22 cellular contexts compared by ENCODE assay signal in genomic region chr10:113612154-113612553, GRCh38. TPM values are rescaled to one million over a fixed set of nuclear protein-coding genes. Genes with fewer than 3 reads are reported as not detected.
A peak's percentile ranks its signal among the peaks of the same experiment; 100 is the strongest.
DNase-seq lines count a peak whose midpoint lies in the region; ATAC-seq and TF ChIP-seq lines count a peak whose summit lies in the region.
"Had no signal": no experiment of that assay in that cellular context is flagged by ENCODE, and none has a peak within 500 bp of the region (broad histone marks: within the 10 kb centered on the region; RNA-seq: fewer than 3 reads in every experiment).

No MANE protein-coding gene starts in this region.

- no peak overlapping the region for H3K4me3 ChIP-seq in right cardiac atrium (ENCODE audit: low read length)
- H3K4me3 ChIP-seq: GM23248 had no signal

- H3K27me3 Mint-ChIP-seq in chondrocyte (ENCODE audit: low read depth), result peaks cover 70% of the 10 kb centered on the region
- H3K27me3 Mint-ChIP-seq in activated CD8-positive, alpha-beta T cell treated with anti-CD3 and anti-CD28 coated beads, Interleukin-2, amount 10 ng/mL, durations not matched to agents 7 days and 5 days (ENCODE audit: low read depth), result peaks cover 38% of the 10 kb centered on the region

- POLR2A ChIA-PET in activated CD8-positive, alpha-beta T cell treated with anti-CD3 and anti-CD28 coated beads, Interleukin-2, amount 10 ng/mL, durations not matched to agents 7 days and 5 days (lab: Charles Lee), result no interaction called here

- no peaks in the 10 kb centered on the region for H3K9me3 ChIP-seq in right cardiac atrium (ENCODE audit: control insufficient read depth, low read length)

- ATAC-seq in right cardiac atrium (peak; percentile 43 to 58), sciatic nerve (no peak)
- no peak for ATAC-seq in activated CD8-positive, alpha-beta T cell treated with anti-CD3 and anti-CD28 coated beads, Interleukin-2, amount 10 ng/mL, durations not matched to agents 7 days and 5 days
- ATAC-seq: HCT116 had no signal

- DNase-seq in caudate nucleus (lab: John Stamatoyannopoulos, UW) (peak in 42 of 61 donors; percentile 2 to 86 (median 26)), right cardiac atrium (peak in 2 of 3 donors; percentile 62 to 72), posterior cingulate gyrus (peak in 7 of 10 donors; percentile 13 to 73 (median 28)), chondrocyte (ENCODE audit: low spot score) (no peak), sciatic nerve (ENCODE audit: low spot score) (no peak)
- no peak for DNase-seq in activated CD8-positive, alpha-beta T cell treated with anti-CD3 and anti-CD28 coated beads, Interleukin-2, amount 10 ng/mL, durations not matched to agents 7 days and 5 days
- DNase-seq in stimulated activated naive CD4-positive, alpha-beta T cell treated with Interleukin-2 at 50 U/mL for 16 hours (lab: John Stamatoyannopoulos, UW), result no peak
- DNase-seq: Calu3; DMS79; GDM1; GM23248; NCI-H146; NCI-H2107; NCI-H226; NCI-H526 treated with DMSO at 0.1 percent for 48 hours; NK-92 treated with Interleukin-12 subunit alpha and Interleukin-12 subunit beta, amount 100 ng/mL, for 24 hours; OCI-M1; RPMI8226 had no signal

- no peak overlapping the region for H3K27ac Mint-ChIP-seq in chondrocyte (ENCODE audit: unreplicated experiment)
- no peak overlapping the region for H3K27ac Mint-ChIP-seq in activated CD8-positive, alpha-beta T cell treated with anti-CD3 and anti-CD28 coated beads, Interleukin-2, amount 10 ng/mL, durations not matched to agents 7 days and 5 days
- H3K27ac Mint-ChIP-seq: CD14-positive monocyte had no signal

- no peaks in the 10 kb centered on the region for H3K36me3 Mint-ChIP-seq in chondrocyte (ENCODE audit: low read depth)
- H3K36me3 Mint-ChIP-seq in activated CD8-positive, alpha-beta T cell treated with anti-CD3 and anti-CD28 coated beads, Interleukin-2, amount 10 ng/mL, durations not matched to agents 7 days and 5 days (ENCODE audit: low read depth), result no peaks in the 10 kb centered on the region
- H3K36me3 Mint-ChIP-seq: CD14-positive monocyte had no signal

- no peaks in the 10 kb centered on the region for H3K9me3 Mint-ChIP-seq in chondrocyte (ENCODE audit: low read depth)
- no peaks in the 10 kb centered on the region for H3K9me3 Mint-ChIP-seq in activated CD8-positive, alpha-beta T cell treated with anti-CD3 and anti-CD28 coated beads, Interleukin-2, amount 10 ng/mL, durations not matched to agents 7 days and 5 days (ENCODE audit: insufficient read depth)
- H3K9me3 Mint-ChIP-seq: CD14-positive monocyte had no signal

- WGBS in right cardiac atrium, result 58% methylated on average over 3 of the region's 3 CpGs

- peaks cover 6% of the 10 kb centered on the region for H3K4me1 Mint-ChIP-seq in chondrocyte (ENCODE audit: low read depth)
- no peaks in the 10 kb centered on the region for H3K4me1 Mint-ChIP-seq in activated CD8-positive, alpha-beta T cell treated with anti-CD3 and anti-CD28 coated beads, Interleukin-2, amount 10 ng/mL, durations not matched to agents 7 days and 5 days (ENCODE audit: low read depth)
- H3K4me1 Mint-ChIP-seq: CD14-positive monocyte had no signal

- no peak for TF ChIP-seq CTCF in C4-2B (conservative IDR thresholded peaks at IDR 0.05)
- TF ChIP-seq CTCF in chondrocyte (IDR thresholded peaks at IDR 0.05), result no peak

- CTCF ChIA-PET in activated CD8-positive, alpha-beta T cell treated with anti-CD3 and anti-CD28 coated beads, Interleukin-2, amount 10 ng/mL, durations not matched to agents 7 days and 5 days (lab: Charles Lee), result no interaction called here

- H3K27ac ChIP-seq in C4-2B (peak overlapping the region; percentile 34), caudate nucleus (ENCODE audit: low read depth, low read length) (no peak overlapping the region), right cardiac atrium (ENCODE audit: low read length) (peak overlapping the region; percentile 31)
- H3K27ac ChIP-seq: GM23248, HL-60 had no signal

- peaks cover 9% of the 10 kb centered on the region for H3K4me1 ChIP-seq in right cardiac atrium (ENCODE audit: control insufficient read depth, insufficient read depth, low read length)

- no peaks in the 10 kb centered on the region for H3K27me3 ChIP-seq in right cardiac atrium (ENCODE audit: control insufficient read depth, insufficient read depth)

- intact Hi-C loops in right cardiac atrium (cut with DNase I), result no loop called here
- intact Hi-C loops in posterior cingulate gyrus (cut with DNase I), result no loop called here
- intact Hi-C loops in sciatic nerve (cut with DNase I), result no loop called here

- no peak overlapping the region for H3K4me3 Mint-ChIP-seq in chondrocyte (ENCODE audit: unreplicated experiment)
- H3K4me3 Mint-ChIP-seq in activated CD8-positive, alpha-beta T cell treated with anti-CD3 and anti-CD28 coated beads, Interleukin-2, amount 10 ng/mL, durations not matched to agents 7 days and 5 days, result no peak overlapping the region
- H3K4me3 Mint-ChIP-seq: CD14-positive monocyte had no signal

RNA-seq across cellular contexts. Expression of gene NRAP, which starts 51.7 kb away (rescaled TPM):
- total RNA-seq in right cardiac atrium (100 to 1,000 TPM; 232 to 479 (median 284) TPM), chondrocyte (not detected in 3 replicates), sciatic nerve (not detected)
- 117 TPM for polyA plus RNA-seq in right cardiac atrium
- not detected for total RNA-seq in activated CD8-positive, alpha-beta T cell treated with anti-CD3 and anti-CD28 coated beads, Interleukin-2, amount 10 ng/mL, durations not matched to agents 7 days and 5 days
- total RNA-seq: Calu3, GM23248 had no signal
- polyA plus RNA-seq: CD14-positive monocyte, GM23248 had no signal

RNA-seq across cellular contexts. Expression of gene HABP2, which starts 59.3 kb away (rescaled TPM):
- under 1 TPM in 1 of 4 donors, not detected in 3; 0.09 TPM for total RNA-seq in right cardiac atrium
- 0.07 TPM for polyA plus RNA-seq in right cardiac atrium
- total RNA-seq in chondrocyte, result not detected in 3 replicates
- total RNA-seq in activated CD8-positive, alpha-beta T cell treated with anti-CD3 and anti-CD28 coated beads, Interleukin-2, amount 10 ng/mL, durations not matched to agents 7 days and 5 days, result not detected
- not detected for total RNA-seq in sciatic nerve
- total RNA-seq: GM23248 had no signal
- polyA plus RNA-seq: CD14-positive monocyte, GM23248 had no signal

Comparison
In these comparisons a context has a peak if more than half of its experiments do, and no peak if none do; other contexts are left out.
1. DNase-seq: peak in caudate nucleus (42 of 61), right cardiac atrium (2 of 3) and posterior cingulate gyrus (7 of 10); none in chondrocyte (single experiment), activated CD8-positive, alpha-beta T cell treated with anti-CD3 and anti-CD28 coated beads, Interleukin-2, amount 10 ng/mL, durations not matched to agents 7 days and 5 days (single experiment), sciatic nerve (single experiment) and stimulated activated naive CD4-positive, alpha-beta T cell treated with Interleukin-2 at 50 U/mL for 16 hours (single experiment).
2. ATAC-seq: peak in right cardiac atrium (2 of 2); none in activated CD8-positive, alpha-beta T cell treated with anti-CD3 and anti-CD28 coated beads, Interleukin-2, amount 10 ng/mL, durations not matched to agents 7 days and 5 days (single experiment) and sciatic nerve (single experiment).
3. RNA of gene NRAP, which starts 51.7 kb away (total RNA-seq): 232 to 479 TPM in right cardiac atrium; not detected in chondrocyte, not detected in activated CD8-positive, alpha-beta T cell treated with anti-CD3 and anti-CD28 coated beads, Interleukin-2, amount 10 ng/mL, durations not matched to agents 7 days and 5 days and not detected in sciatic nerve (single experiment); every median in the first group is over 100 times any median in the second.